Comparison of ENCODE assay signal across 1 cellular context in the genomic region with DNA sequence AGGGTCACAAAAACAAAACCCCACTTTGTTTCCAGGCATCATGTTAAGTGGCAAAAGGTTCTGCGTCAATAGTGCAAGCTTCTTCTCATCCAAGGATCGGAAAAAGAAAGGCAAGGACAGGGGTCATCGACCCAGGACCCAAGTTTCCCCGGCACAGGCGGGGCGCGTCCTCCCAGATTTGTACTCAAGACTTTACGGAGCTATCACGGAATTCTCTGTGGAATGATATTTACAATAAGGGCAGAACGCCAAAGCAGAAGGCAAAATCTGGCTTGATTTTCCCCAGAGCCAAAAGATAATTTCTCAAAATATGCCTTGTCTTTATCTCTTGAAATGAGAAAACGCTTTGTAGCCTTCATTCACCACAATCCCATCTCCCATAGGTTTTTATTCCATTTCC.
TF ChIP-seq lines count a peak whose summit lies in the region.

No MANE protein-coding gene starts in this region.

TF ChIP-seq in IMR-90, 13 proteins besides CTCF, POLR2A, EP300 and RAD21:
- TF ChIP-seq RFX5 (IDR thresholded peaks at IDR 0.05; ENCODE audit: low read depth, low read length) = no peak
- TF ChIP-seq SMC3 (IDR thresholded peaks at IDR 0.05; ENCODE audit: low read depth, low read length) = no peak
- TF ChIP-seq FOS (IDR thresholded peaks at IDR 0.05; ENCODE audit: low read depth, low read length) = no peak
- TF ChIP-seq BHLHE40 (IDR thresholded peaks at IDR 0.05; ENCODE audit: low read depth, low read length) = no peak
- TF ChIP-seq, protein P1, sequence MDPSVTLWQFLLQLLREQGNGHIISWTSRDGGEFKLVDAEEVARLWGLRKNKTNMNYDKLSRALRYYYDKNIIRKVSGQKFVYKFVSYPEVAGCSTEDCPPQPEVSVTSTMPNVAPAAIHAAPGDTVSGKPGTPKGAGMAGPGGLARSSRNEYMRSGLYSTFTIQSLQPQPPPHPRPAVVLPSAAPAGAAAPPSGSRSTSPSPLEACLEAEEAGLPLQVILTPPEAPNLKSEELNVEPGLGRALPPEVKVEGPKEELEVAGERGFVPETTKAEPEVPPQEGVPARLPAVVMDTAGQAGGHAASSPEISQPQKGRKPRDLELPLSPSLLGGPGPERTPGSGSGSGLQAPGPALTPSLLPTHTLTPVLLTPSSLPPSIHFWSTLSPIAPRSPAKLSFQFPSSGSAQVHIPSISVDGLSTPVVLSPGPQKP (IDR thresholded peaks at IDR 0.05; ENCODE audit: borderline replicate concordance, low read depth, low read length) = no peak
- TF ChIP-seq RCOR1 (IDR thresholded peaks at IDR 0.05; ENCODE audit: insufficient replicate concordance, low read length) = no peak
- TF ChIP-seq MAZ (IDR thresholded peaks at IDR 0.05; ENCODE audit: borderline replicate concordance, low read depth, low read length) = no peak
- TF ChIP-seq USF2 (IDR thresholded peaks at IDR 0.05; ENCODE audit: low read depth, low read length) = no peak
- no peak for TF ChIP-seq MXI1 (IDR thresholded peaks at IDR 0.05; ENCODE audit: borderline replicate concordance, low read depth, low read length)
- no peak for TF ChIP-seq CHD1 (IDR thresholded peaks at IDR 0.05; ENCODE audit: low read depth, low read length)
- no peak for TF ChIP-seq CEBPB (IDR thresholded peaks at IDR 0.05; ENCODE audit: low read depth, low read length)
